ENCODE assay signal across 8 cellular contexts in genomic region chr7:152436279-152437147, GRCh38. TPM values are rescaled to one million over a fixed set of nuclear protein-coding genes. Genes with fewer than 3 reads are reported as not detected.
DNase-seq lines count a peak whose midpoint lies in the region; ATAC-seq, FAIRE-seq and TF ChIP-seq lines count a peak whose summit lies in the region.

No MANE protein-coding gene starts in this region.

- H3K4me1 ChIP-seq in A549 (peaks cover 26% of the 10 kb centered on the region), smooth muscle cell (ENCODE audit: low read depth) (peaks cover 23% of the 10 kb centered on the region)

- H3K4me2 ChIP-seq in A549, result peak overlapping the region; percentile 81
- H3K4me2 ChIP-seq in smooth muscle cell, result peak overlapping the region; percentile 79

- peak overlapping the region; percentile 91 for H2AFZ ChIP-seq in smooth muscle cell (ENCODE audit: low read depth)

- no peak; a peak in 1 of 5 replicates for TF ChIP-seq RAD21 in A549 (conservative IDR thresholded peaks at IDR 0.05 in 1 of 2, IDR thresholded peaks at IDR 0.05 in 1 of 2)

- H3K27ac Mint-ChIP-seq in immature natural killer cell, result peak overlapping the region; percentile 88 to 96 (median 93)

- H4K20me1 ChIP-seq in smooth muscle cell (ENCODE audit: low read depth), result peaks cover 35% of the 10 kb centered on the region

- H3K4me3 Mint-ChIP-seq in immature natural killer cell, result peak overlapping the region; percentile 84 to 91 (median 87)

- WGBS in A549 (ENCODE audit: missing lambda C conversion rate), result 3% methylated on average over 17 of the region's 118 CpGs
- 0% methylated on average over 50 of the region's 118 CpGs for WGBS in smooth muscle cell (ENCODE audit: low lambda C conversion rate)

- H3K36me3 ChIP-seq in bronchial epithelial cell (ENCODE audit: control insufficient read depth, insufficient read depth, low read length) (no peaks in the 10 kb centered on the region), smooth muscle cell (ENCODE audit: low read depth) (no peaks in the 10 kb centered on the region)

- no peaks in the 10 kb centered on the region for H3K9me3 Mint-ChIP-seq in immature natural killer cell

- ATAC-seq in A549 (peak; percentile 72 to 75), HG03066 (IDR thresholded peaks at IDR 0.05; ENCODE audit: low read depth, unreplicated experiment) (peak; percentile 39)

- POLR2A ChIA-PET in A549 (lab: Yijun Ruan, JAX), result interaction anchor here (0.6 kb wide), 2 partner anchors 9 to 752 kb away, joined by 3 to 5 read pairs; no protein-coding TSS in a partner anchor

- H3K4me1 Mint-ChIP-seq in immature natural killer cell, result peaks cover 28 to 40% of the 10 kb centered on the region in 2 donors

- H3K36me3 Mint-ChIP-seq in immature natural killer cell, result no peaks in the 10 kb centered on the region

- H3K9me3 ChIP-seq in A549 (no peaks in the 10 kb centered on the region), smooth muscle cell (replicated peaks; ENCODE audit: low read depth) (no peaks in the 10 kb centered on the region)

- no peak for TF ChIP-seq EP300 in A549 (IDR thresholded peaks at IDR 0.05)

- H3K27me3 ChIP-seq in bronchial epithelial cell (ENCODE audit: control insufficient read depth, insufficient read depth, low read length) (no peaks in the 10 kb centered on the region), smooth muscle cell (ENCODE audit: low read depth) (no peaks in the 10 kb centered on the region)

- CTCF ChIA-PET in A549 (lab: Yijun Ruan, JAX), result interaction anchor here (0.6 kb wide), 1 partner anchor 27 kb away, joined by 4 read pairs; no protein-coding TSS in a partner anchor

- TF ChIP-seq POLR2A in A549 (IDR thresholded peaks at IDR 0.05; ENCODE audit: low read length) (peak; percentile 29), GM18526 (IDR thresholded peaks at IDR 0.05; ENCODE audit: extremely low read depth, insufficient read length) (peak; percentile 52)

- FAIRE-seq in A549 (lab: Jason Lieb, UNC) (peak; percentile 74), bronchial epithelial cell (lab: Jason Lieb, UNC) (no peak)

- H3K9ac ChIP-seq in smooth muscle cell (ENCODE audit: low read depth), result peak overlapping the region; percentile 91

- TF ChIP-seq CTCF in A549 (IDR thresholded peaks at IDR 0.05), result no peak
- no peak for TF ChIP-seq CTCF in WI38 (IDR thresholded peaks at IDR 0.05; ENCODE audit: low read depth, low read length)
- TF ChIP-seq CTCF in bronchial epithelial cell (IDR thresholded peaks at IDR 0.05; ENCODE audit: insufficient read depth, low read length, severe bottlenecking), result no peak
- TF ChIP-seq CTCF in smooth muscle cell (IDR thresholded peaks at IDR 0.05; ENCODE audit: borderline replicate concordance, insufficient read depth, poor library complexity, severe bottlenecking), result no peak

- DNase-seq in A549 (ENCODE audit: low read depth in 1 of 2, low spot score in 1 of 2), result peak; percentile 79 to 94
- DNase-seq in NCI-H2171 (lab: John Stamatoyannopoulos, UW), result peak; percentile 97
- peak; percentile 58 for DNase-seq in bronchial epithelial cell (ENCODE audit: low read depth)
- DNase-seq in immature natural killer cell, result peak; percentile 88 to 92 (median 92)
- DNase-seq in smooth muscle cell (lab: John Stamatoyannopoulos, UW; ENCODE audit: unreplicated experiment), result peak; percentile 89

- peaks cover 6% of the 10 kb centered on the region for H3F3A ChIP-seq in smooth muscle cell (ENCODE audit: low read depth)

- H3K79me2 ChIP-seq in smooth muscle cell (ENCODE audit: low read depth), result peaks cover 35% of the 10 kb centered on the region

- H3K27ac ChIP-seq in A549 (peak overlapping the region; percentile 94 to 98), smooth muscle cell (ENCODE audit: low read depth) (peak overlapping the region; percentile 90)

- H3K4me3 ChIP-seq in A549, result peak overlapping the region; percentile 96
- H3K4me3 ChIP-seq in WI38 (ENCODE audit: low read depth, low read length), result peak overlapping the region; percentile 62
- peak overlapping the region; percentile 67 for H3K4me3 ChIP-seq in bronchial epithelial cell (ENCODE audit: low read depth, low read length)
- peak overlapping the region; percentile 58 for H3K4me3 ChIP-seq in smooth muscle cell

- peaks cover 23 to 30% (median 24%) of the 10 kb centered on the region in 3 donors for H3K27me3 Mint-ChIP-seq in immature natural killer cell (ENCODE audit: low read depth in 3 of 3)

TF ChIP-seq in A549, 52 proteins besides CTCF, POLR2A, EP300 and RAD21:
- TF ChIP-seq, protein P1, sequence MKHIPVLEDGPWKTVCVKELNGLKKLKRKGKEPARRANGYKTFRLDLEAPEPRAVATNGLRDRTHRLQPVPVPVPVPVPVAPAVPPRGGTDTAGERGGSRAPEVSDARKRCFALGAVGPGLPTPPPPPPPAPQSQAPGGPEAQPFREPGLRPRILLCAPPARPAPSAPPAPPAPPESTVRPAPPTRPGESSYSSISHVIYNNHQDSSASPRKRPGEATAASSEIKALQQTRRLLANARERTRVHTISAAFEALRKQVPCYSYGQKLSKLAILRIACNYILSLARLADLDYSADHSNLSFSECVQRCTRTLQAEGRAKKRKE (CRISPR knock-in tag; IDR thresholded peaks at IDR 0.05; ENCODE audit: low read depth), result no peak
- no peak for TF ChIP-seq FOSL2 (IDR thresholded peaks at IDR 0.05)
- TF ChIP-seq FOSL2 (CRISPR knock-in tag; IDR thresholded peaks at IDR 0.05), result peak; percentile 42
- TF ChIP-seq JUN (IDR thresholded peaks at IDR 0.05), result peak in 1 of 2 experiments; percentile 81; a peak in 3 of 5 replicates
- no peak for TF ChIP-seq NPAS2 (CRISPR knock-in tag; IDR thresholded peaks at IDR 0.05; ENCODE audit: borderline replicate concordance)
- TF ChIP-seq, protein P2, sequence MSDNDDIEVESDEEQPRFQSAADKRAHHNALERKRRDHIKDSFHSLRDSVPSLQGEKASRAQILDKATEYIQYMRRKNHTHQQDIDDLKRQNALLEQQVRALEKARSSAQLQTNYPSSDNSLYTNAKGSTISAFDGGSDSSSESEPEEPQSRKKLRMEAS (IDR thresholded peaks at IDR 0.05), result peak; percentile 74
- no peak for TF ChIP-seq HOXB13 (CRISPR knock-in tag; IDR thresholded peaks at IDR 0.05; ENCODE audit: low read depth)
- TF ChIP-seq, protein P3, sequence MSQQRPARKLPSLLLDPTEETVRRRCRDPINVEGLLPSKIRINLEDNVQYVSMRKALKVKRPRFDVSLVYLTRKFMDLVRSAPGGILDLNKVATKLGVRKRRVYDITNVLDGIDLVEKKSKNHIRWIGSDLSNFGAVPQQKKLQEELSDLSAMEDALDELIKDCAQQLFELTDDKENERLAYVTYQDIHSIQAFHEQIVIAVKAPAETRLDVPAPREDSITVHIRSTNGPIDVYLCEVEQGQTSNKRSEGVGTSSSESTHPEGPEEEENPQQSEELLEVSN (IDR thresholded peaks at IDR 0.05; ENCODE audit: borderline replicate concordance, low read depth), result peak; percentile 78
- no peak for TF ChIP-seq FOXS1 (CRISPR knock-in tag; IDR thresholded peaks at IDR 0.05)
- no peak for TF ChIP-seq ZNF302 (CRISPR knock-in tag; IDR thresholded peaks at IDR 0.05)
- TF ChIP-seq NR3C1 (IDR thresholded peaks at IDR 0.05), result no peak
- no peak for TF ChIP-seq SREBF2 (IDR thresholded peaks at IDR 0.05)
- TF ChIP-seq HES2 (IDR thresholded peaks at IDR 0.05), result no peak
- TF ChIP-seq PHF8 (IDR thresholded peaks at IDR 0.05; ENCODE audit: borderline replicate concordance, low read depth), result peak; percentile 35; the same call in 1 of the 2 replicates

RNA-seq across cellular contexts. Expression of gene KMT2C, which starts 0.7 kb away (rescaled TPM):
- 13.1 and 17.7 TPM in 2 replicates for polyA plus RNA-seq in A549 (2011; rRNA removed)
- 3.4 and 3.9 TPM in 2 replicates for polyA plus RNA-seq in A549 (2012; cell fraction: cytosol; rRNA removed)
- polyA plus RNA-seq in A549 (2012; cell fraction: nucleus; rRNA removed), result 5.8 and 9.5 TPM in 2 replicates
- polyA plus RNA-seq in A549 (2017; fragmentation: RNase III; extraction: RNeasy Plus Mini Kit Qiagen cat#74134 plus additional on column Dnase treatment), result 4.2 to 4.5 TPM (median 4.5 TPM) in 3 replicates
- polyA minus RNA-seq in A549 (2011; rRNA and poly(A)+ RNA removed), result 47.6 and 50.4 TPM in 2 replicates
- total RNA-seq in bronchial epithelial cell, result 21.1 and 32.1 TPM in 2 replicates
- polyA plus RNA-seq in immature natural killer cell, result 10 to 100 TPM in 1 of 3 donors, 1 to 10 TPM in 2; 5.3 to 24.6 (median 5.6) TPM
- total RNA-seq in smooth muscle cell, result 28.3 and 36.7 TPM in 2 replicates
- polyA plus RNA-seq in smooth muscle cell, result 10.1 and 16.4 TPM in 2 replicates

Comparison
In these comparisons a context has a peak if more than half of its experiments do, and no peak if none do; other contexts are left out.
1. Peak in every context shown above with its lines: DNase-seq, ATAC-seq, H3K4me3 ChIP-seq and H3K27ac ChIP-seq.